ENCODE assay signal across 19 cellular contexts in genomic region chr10:59126992-59127391, GRCh38. TPM values are rescaled to one million over a fixed set of nuclear protein-coding genes. Genes with fewer than 3 reads are reported as not detected.
DNase-seq lines count a peak whose midpoint lies in the region; ATAC-seq, FAIRE-seq and TF ChIP-seq lines count a peak whose summit lies in the region.
"Had no signal": no experiment of that assay in that cellular context is flagged by ENCODE, and none has a peak within 500 bp of the region (broad histone marks: within the 10 kb centered on the region; RNA-seq: fewer than 3 reads in every experiment).

No MANE protein-coding gene starts in this region.

- H3K4me1 Mint-ChIP-seq in MCF 10A (ENCODE audit: insufficient read depth, unreplicated experiment) (no peaks in the 10 kb centered on the region), nephron (peaks cover 40% of the 10 kb centered on the region)
- H3K4me1 Mint-ChIP-seq: CD8-positive, alpha-beta memory T cell; IgD-negative memory B cell had no signal

- no TSS peak for BruUV-seq in MCF 10A (replicated peaks; lab: Mats Ljungman, UMichigan)

- intact Hi-C loops in MCF 10A (cut with micrococcal nuclease): no loop called here
- intact Hi-C loops in breast epithelium (cut with DNase I; ENCODE audit: low total_unique reads): no loop called here

- POLR2A ChIA-PET in MCF 10A (lab: Yijun Ruan, JAX): interaction anchor here (0.7 kb wide), 1 partner anchor 8 kb away, joined by 4 read pairs; no protein-coding TSS in a partner anchor

- H3K4me3 Mint-ChIP-seq in MCF 10A (ENCODE audit: unreplicated experiment) (no peak overlapping the region), nephron (no peak overlapping the region)
- H3K4me3 Mint-ChIP-seq: CD8-positive, alpha-beta memory T cell; IgD-negative memory B cell had no signal

- ATAC-seq in GM18520 (IDR thresholded peaks at IDR 0.05; ENCODE audit: unreplicated experiment): no peak

- H3K9me3 ChIP-seq in breast epithelium: no peaks in the 10 kb centered on the region

- no peaks in the 10 kb centered on the region for H3K27me3 ChIP-seq in breast epithelium
- H3K27me3 ChIP-seq in bronchial epithelial cell (ENCODE audit: control insufficient read depth, insufficient read depth, low read length): peaks cover 2% of the 10 kb centered on the region
- H3K27me3 ChIP-seq: BLaER1 treated with 17β-estradiol and CSF1 and Interleukin-3, amounts not matched to agents 10 nM and 100 nM had no signal

- H3K36me3 Mint-ChIP-seq in MCF 10A (ENCODE audit: insufficient read depth, unreplicated experiment) (no peaks in the 10 kb centered on the region), nephron (ENCODE audit: low read depth) (no peaks in the 10 kb centered on the region)
- H3K36me3 Mint-ChIP-seq: CD8-positive, alpha-beta memory T cell; IgD-negative memory B cell had no signal

- DNase-seq in MCF 10A (ENCODE audit: unreplicated experiment): peak; percentile 8
- DNase-seq in breast epithelium (ENCODE audit: low spot score in 2 of 2): no peak
- peak; percentile 42 for DNase-seq in bronchial epithelial cell (ENCODE audit: low read depth)
- DNase-seq in urothelium cell line (ENCODE audit: low spot score): no peak
- DNase-seq in activated T-cell treated with anti-CD3 and anti-CD28 coated beads, Interleukin-2, amount 50 U/mL, for 1 hour: no peak
- DNase-seq in H4 (ENCODE audit: low spot score): no peak
- DNase-seq: CD8-positive, alpha-beta memory T cell; H7; NCI-H1105 treated with DMSO at 0.1 percent for 48 hours; NCI-H1694 treated with DMSO at 0.1 percent for 48 hours; NCI-H446; NCI-H774; PC-9 had no signal

- H3K9me3 Mint-ChIP-seq in MCF 10A (ENCODE audit: unreplicated experiment): peaks cover 7% of the 10 kb centered on the region
- H3K9me3 Mint-ChIP-seq in nephron: no peaks in the 10 kb centered on the region

- H3K27ac ChIP-seq in breast epithelium: no peak overlapping the region
- H3K27ac ChIP-seq: BLaER1 treated with 17β-estradiol and CSF1 and Interleukin-3, amounts not matched to agents 10 nM and 100 nM; PC-9 had no signal

- H3K4me3 ChIP-seq in breast epithelium (no peak overlapping the region), bronchial epithelial cell (ENCODE audit: low read depth, low read length) (no peak overlapping the region)
- H3K4me3 ChIP-seq: BLaER1 treated with 17β-estradiol and CSF1 and Interleukin-3, amounts not matched to agents 10 nM and 100 nM; PC-9 had no signal

- no peak for TF ChIP-seq POLR2A in breast epithelium (IDR thresholded peaks at IDR 0.05)

- FAIRE-seq in bronchial epithelial cell (lab: Jason Lieb, UNC) (no peak), urothelium cell line (lab: Jason Lieb, UNC) (peak; percentile 9)

- CTCF ChIA-PET in MCF 10A (lab: Yijun Ruan, JAX): interaction anchor here (0.6 to 1.5 kb wide), 2 partner anchors 56 to 104 kb away, joined by 3 to 4 read pairs; no protein-coding TSS in a partner anchor

- H3K36me3 ChIP-seq in breast epithelium (no peaks in the 10 kb centered on the region), bronchial epithelial cell (ENCODE audit: control insufficient read depth, insufficient read depth, low read length) (no peaks in the 10 kb centered on the region)
- H3K36me3 ChIP-seq: BLaER1 treated with 17β-estradiol and CSF1 and Interleukin-3, amounts not matched to agents 10 nM and 100 nM had no signal

- H3K4me1 ChIP-seq in breast epithelium: no peaks in the 10 kb centered on the region
- H3K4me1 ChIP-seq: BLaER1 treated with 17β-estradiol and CSF1 and Interleukin-3, amounts not matched to agents 10 nM and 100 nM had no signal

- TF ChIP-seq CTCF in MCF 10A (IDR thresholded peaks at IDR 0.05; ENCODE audit: unreplicated experiment) (no peak), breast epithelium (IDR thresholded peaks at IDR 0.05) (no peak), bronchial epithelial cell (IDR thresholded peaks at IDR 0.05; ENCODE audit: insufficient read depth, low read length, severe bottlenecking) (no peak), nephron (IDR thresholded peaks at IDR 0.05; ENCODE audit: unreplicated experiment in 3 of 3) (no peak)

- H3K27ac Mint-ChIP-seq in MCF 10A (ENCODE audit: low read depth, unreplicated experiment) (no peak overlapping the region), nephron (peak overlapping the region; percentile 83 to 95 (median 88))
- H3K27ac Mint-ChIP-seq: CD8-positive, alpha-beta memory T cell; IgD-negative memory B cell had no signal

- H3K27me3 Mint-ChIP-seq in MCF 10A (ENCODE audit: insufficient read depth, unreplicated experiment): peaks cover 81% of the 10 kb centered on the region
- H3K27me3 Mint-ChIP-seq in nephron (ENCODE audit: low read depth): peaks cover 7% of the 10 kb centered on the region
- H3K27me3 Mint-ChIP-seq: CD8-positive, alpha-beta memory T cell; IgD-negative memory B cell had no signal

RNA-seq across cellular contexts. Expression of gene PHYHIPL, which starts 49.5 kb away (rescaled TPM):
- total RNA-seq in MCF 10A (2022): not detected in 2 replicates
- total RNA-seq in breast epithelium: under 1 TPM; under 0.01 to 0.44 (median under 0.01) TPM
- not detected in 2 replicates for total RNA-seq in bronchial epithelial cell
- total RNA-seq in H4 (2014; rRNA removed; shearing (Covaris generic)): 0.06 TPM in 1 of 2 replicates, not detected in the other
- total RNA-seq: A172; CD8-positive, alpha-beta memory T cell; H7; HT-29; PC-9 had no signal

Comparison
In these comparisons a context has a peak if more than half of its experiments do, and no peak if none do; other contexts are left out.
1. DNase-seq: peak in MCF 10A (single experiment) and bronchial epithelial cell (single experiment); none in breast epithelium (0 of 2), urothelium cell line (single experiment), activated T-cell treated with anti-CD3 and anti-CD28 coated beads, Interleukin-2, amount 50 U/mL, for 1 hour (single experiment) and H4 (single experiment).